In genomic region chr15:74891469-74891868, GRCh38 we compare ENCODE assay signal across 1 cellular context.
TF ChIP-seq lines count a peak whose summit lies in the region.

No MANE protein-coding gene starts in this region.

TF ChIP-seq in GM12878, 131 proteins besides CTCF, POLR2A, EP300 and RAD21:
- TF ChIP-seq ESRRA (IDR thresholded peaks at IDR 0.05; ENCODE audit: low read length) (no peak), HDAC2 (IDR thresholded peaks at IDR 0.05) (no peak), JUNB (IDR thresholded peaks at IDR 0.05) (no peak), RAD51 (IDR thresholded peaks at IDR 0.05) (no peak), TARDBP (IDR thresholded peaks at IDR 0.05; ENCODE audit: borderline replicate concordance) (no peak), IKZF1 (conservative IDR thresholded peaks at IDR 0.05) (no peak), ZBED1 (IDR thresholded peaks at IDR 0.05; ENCODE audit: borderline replicate concordance) (no peak), STAT1 (conservative IDR thresholded peaks at IDR 0.05) (no peak), CUX1 (IDR thresholded peaks at IDR 0.05; ENCODE audit: insufficient replicate concordance, low read depth, low read length) (no peak), MYC (IDR thresholded peaks at IDR 0.05; ENCODE audit: insufficient read depth, insufficient read length, insufficient replicate concordance, low read length, severe bottlenecking) (no peak), FOXM1 (IDR thresholded peaks at IDR 0.05; ENCODE audit: low read depth, low read length) (no peak), IRF4 (IDR thresholded peaks at IDR 0.05; ENCODE audit: low read depth, low read length) (no peak), POLR2AphosphoS5 (IDR thresholded peaks at IDR 0.05; ENCODE audit: low read length) (no peak), MTA2 (IDR thresholded peaks at IDR 0.05; ENCODE audit: low read depth) (no peak)
